21 cellular contexts compared by ENCODE assay signal in genomic region chr11:61123775-61124571, GRCh38. TPM values are rescaled to one million over a fixed set of nuclear protein-coding genes. Genes with fewer than 3 reads are reported as not detected.
DNase-seq lines count a peak whose midpoint lies in the region; ATAC-seq and TF ChIP-seq lines count a peak whose summit lies in the region.
"Had no signal": no experiment of that assay in that cellular context is flagged by ENCODE, and none has a peak within 500 bp of the region (broad histone marks: within the 10 kb centered on the region; RNA-seq: fewer than 3 reads in every experiment).

No MANE protein-coding gene starts in this region.

- CTCF ChIA-PET in CD8-positive, alpha-beta memory T cell (lab: Charles Lee): no interaction called here

- no peaks in the 10 kb centered on the region for H3K79me2 ChIP-seq in hepatocyte

- no peaks in the 10 kb centered on the region for H3K9me3 Mint-ChIP-seq in CD8-positive, alpha-beta memory T cell
- no peaks in the 10 kb centered on the region for H3K9me3 Mint-ChIP-seq in activated T-helper 1 cell treated with anti-CD3 and anti-CD28 coated beads, Interleukin-12 subunit alpha, Interleukin-12 subunit beta, Interleukin-2, Interleukin-4 antibody, amounts not matched to agents 30 ng/mL and 10 ng/mL and 1 ng/mL, durations not matched to agents 14 hours and 24 hours and 36 hours
- H3K9me3 Mint-ChIP-seq in naive thymus-derived CD8-positive, alpha-beta T cell: no peaks in the 10 kb centered on the region
- no peaks in the 10 kb centered on the region for H3K9me3 Mint-ChIP-seq in HFFc6

- no peaks in the 10 kb centered on the region for H3K9me2 ChIP-seq in hepatocyte (replicated peaks; ENCODE audit: insufficient read depth)

- POLR2A ChIA-PET in CD8-positive, alpha-beta memory T cell (lab: Charles Lee): no interaction called here
- POLR2A ChIA-PET in naive thymus-derived CD8-positive, alpha-beta T cell (lab: Charles Lee): interaction anchor here (1.0 to 5.1 kb wide), 5 partner anchors 13 to 208 kb away, joined by 3 to 33 read pairs (median 3); no protein-coding TSS in a partner anchor

- intact Hi-C loops in activated T-helper 1 cell treated with anti-CD3 and anti-CD28 coated beads, Interleukin-12 subunit alpha, Interleukin-12 subunit beta, Interleukin-2, Interleukin-4 antibody, amounts not matched to agents 30 ng/mL and 10 ng/mL and 1 ng/mL, durations not matched to agents 14 hours and 24 hours and 36 hours (cut with micrococcal nuclease): no loop called here

- peaks cover 28 to 60% (median 33%) of the 10 kb centered on the region in 3 donors for H3K4me1 Mint-ChIP-seq in CD8-positive, alpha-beta memory T cell
- peaks cover 37% of the 10 kb centered on the region for H3K4me1 Mint-ChIP-seq in activated T-helper 1 cell treated with anti-CD3 and anti-CD28 coated beads, Interleukin-12 subunit alpha, Interleukin-12 subunit beta, Interleukin-2, Interleukin-4 antibody, amounts not matched to agents 30 ng/mL and 10 ng/mL and 1 ng/mL, durations not matched to agents 14 hours and 24 hours and 36 hours (ENCODE audit: low read depth)
- H3K4me1 Mint-ChIP-seq in naive thymus-derived CD8-positive, alpha-beta T cell: peaks cover 42 to 73% (median 58%) of the 10 kb centered on the region in 4 donors
- peaks cover 3% of the 10 kb centered on the region; the same call in 1 of the 2 replicates for H3K4me1 Mint-ChIP-seq in HFFc6 (ENCODE audit: low read depth)

- no peak overlapping the region for H3K27ac ChIP-seq in BLaER1 treated with 17β-estradiol and CSF1 and Interleukin-3, amounts not matched to agents 10 nM and 100 nM
- H3K27ac ChIP-seq in CD8-positive, alpha-beta memory T cell (ENCODE audit: low read depth, low read length): no peak overlapping the region
- H3K27ac ChIP-seq in coronary artery: no peak overlapping the region
- H3K27ac ChIP-seq in hepatocyte: no peak overlapping the region
- H3K27ac ChIP-seq: foreskin keratinocyte, GM23248, pancreas, SJSA1 had no signal

- no peaks in the 10 kb centered on the region for H3K9me3 ChIP-seq in BLaER1 treated with 17β-estradiol and CSF1 and Interleukin-3, amounts not matched to agents 10 nM and 100 nM (replicated peaks in 1 of 11)
- H3K9me3 ChIP-seq in CD8-positive, alpha-beta memory T cell (ENCODE audit: low read length): no peaks in the 10 kb centered on the region
- H3K9me3 ChIP-seq in hepatocyte (ENCODE audit: low read depth): no peaks in the 10 kb centered on the region
- H3K9me3 ChIP-seq: mucosa of descending colon, pancreas, SJSA1 had no signal

- DNase-seq in CD8-positive, alpha-beta memory T cell: peak in 1 of 5 donors; percentile 57
- DNase-seq in activated T-helper 1 cell treated with anti-CD3 and anti-CD28 coated beads, Interleukin-12 subunit alpha, Interleukin-12 subunit beta, Interleukin-2, Interleukin-4 antibody, amounts not matched to agents 30 ng/mL and 10 ng/mL and 1 ng/mL, durations not matched to agents 14 hours and 24 hours and 36 hours (ENCODE audit: low spot score): no peak
- DNase-seq in naive thymus-derived CD8-positive, alpha-beta T cell: peak in 1 of 10 donors; percentile 50
- DNase-seq in coronary artery (ENCODE audit: low spot score) (no peak), HFFc6 (no peak), hepatocyte (ENCODE audit: low spot score) (no peak)
- DNase-seq: activated CD4-positive, CD25-positive, alpha-beta regulatory T cell treated with anti-CD3 and anti-CD28 coated beads, Interleukin-2, amount 50 U/mL, for 72 hours; AML-193; DMS153; foreskin keratinocyte; GM23248; IMR-90; MV-4-11; NCI-H187 treated with DMSO at 0.1 percent for 48 hours; NCI-H510A treated with DMSO at 0.1 percent for 48 hours; T1000 had no signal

- no peaks in the 10 kb centered on the region for H3K27me3 ChIP-seq in BLaER1 treated with 17β-estradiol and CSF1 and Interleukin-3, amounts not matched to agents 10 nM and 100 nM
- no peaks in the 10 kb centered on the region for H3K27me3 ChIP-seq in CD8-positive, alpha-beta memory T cell (ENCODE audit: insufficient read depth, low read length, poor library complexity, severe bottlenecking)
- no peaks in the 10 kb centered on the region for H3K27me3 ChIP-seq in hepatocyte
- H3K27me3 ChIP-seq: pancreas, SJSA1 had no signal

- peaks cover 9 to 60% (median 35%) of the 10 kb centered on the region in 10 experiments for H3K4me1 ChIP-seq in BLaER1 treated with 17β-estradiol and CSF1 and Interleukin-3, amounts not matched to agents 10 nM and 100 nM
- peaks cover 30% of the 10 kb centered on the region for H3K4me1 ChIP-seq in CD8-positive, alpha-beta memory T cell (ENCODE audit: insufficient read depth, low read length)
- H3K4me1 ChIP-seq in hepatocyte (ENCODE audit: insufficient read depth): peaks cover 19% of the 10 kb centered on the region
- H3K4me1 ChIP-seq: foreskin keratinocyte, SJSA1 had no signal

- H3K36me3 ChIP-seq in BLaER1 treated with 17β-estradiol and CSF1 and Interleukin-3, amounts not matched to agents 10 nM and 100 nM: peaks cover 0 to 23% (median 0%) of the 10 kb centered on the region in 11 experiments; a peak in 4 of 22 replicates
- H3K36me3 ChIP-seq in CD8-positive, alpha-beta memory T cell (ENCODE audit: insufficient read depth, low read length): peaks cover 59% of the 10 kb centered on the region
- no peaks in the 10 kb centered on the region for H3K36me3 ChIP-seq in hepatocyte (replicated peaks; ENCODE audit: insufficient read depth, low read depth)
- H3K36me3 ChIP-seq: pancreas, SJSA1 had no signal

- H3K27ac Mint-ChIP-seq in CD8-positive, alpha-beta memory T cell: peak overlapping the region; percentile 14 to 83 (median 63)
- peak overlapping the region; percentile 59 for H3K27ac Mint-ChIP-seq in activated T-helper 1 cell treated with anti-CD3 and anti-CD28 coated beads, Interleukin-12 subunit alpha, Interleukin-12 subunit beta, Interleukin-2, Interleukin-4 antibody, amounts not matched to agents 30 ng/mL and 10 ng/mL and 1 ng/mL, durations not matched to agents 14 hours and 24 hours and 36 hours
- H3K27ac Mint-ChIP-seq in naive thymus-derived CD8-positive, alpha-beta T cell: peak overlapping the region; percentile 57 to 100 (median 88)
- no peak overlapping the region for H3K27ac Mint-ChIP-seq in HFFc6

- H3K9ac ChIP-seq in BLaER1 treated with 17β-estradiol and CSF1 and Interleukin-3, amounts not matched to agents 10 nM and 100 nM: no peak overlapping the region
- H3K9ac ChIP-seq: GM23248 had no signal

- H3K4me3 ChIP-seq in BLaER1 treated with 17β-estradiol and CSF1 and Interleukin-3, amounts not matched to agents 10 nM and 100 nM: no peak overlapping the region
- no peak overlapping the region for H3K4me3 ChIP-seq in CD8-positive, alpha-beta memory T cell (ENCODE audit: low read length)
- H3K4me3 ChIP-seq in coronary artery (no peak overlapping the region), hepatocyte (no peak overlapping the region)
- H3K4me3 ChIP-seq: GM23248, mucosa of descending colon, pancreas, SJSA1 had no signal

- no peak overlapping the region for H3K4me3 Mint-ChIP-seq in CD8-positive, alpha-beta memory T cell
- H3K4me3 Mint-ChIP-seq in activated T-helper 1 cell treated with anti-CD3 and anti-CD28 coated beads, Interleukin-12 subunit alpha, Interleukin-12 subunit beta, Interleukin-2, Interleukin-4 antibody, amounts not matched to agents 30 ng/mL and 10 ng/mL and 1 ng/mL, durations not matched to agents 14 hours and 24 hours and 36 hours: no peak overlapping the region
- H3K4me3 Mint-ChIP-seq in naive thymus-derived CD8-positive, alpha-beta T cell: peak overlapping the region in 2 of 10 donors; percentile 2 to 48
- H3K4me3 Mint-ChIP-seq in HFFc6: no peak overlapping the region

- TF ChIP-seq CTCF in coronary artery (IDR thresholded peaks at IDR 0.05) (no peak), HFFc6 (IDR thresholded peaks at IDR 0.05) (no peak), hepatocyte (IDR thresholded peaks at IDR 0.05; ENCODE audit: poor library complexity) (no peak)

- peaks cover 0 to 64% (median 3%) of the 10 kb centered on the region in 11 experiments; a peak in 10 of 22 replicates for H4K20me1 ChIP-seq in BLaER1 treated with 17β-estradiol and CSF1 and Interleukin-3, amounts not matched to agents 10 nM and 100 nM
- H4K20me1 ChIP-seq in hepatocyte (ENCODE audit: insufficient read depth, poor library complexity, severe bottlenecking): no peaks in the 10 kb centered on the region

- H3K4me2 ChIP-seq in BLaER1 treated with 17β-estradiol and CSF1 and Interleukin-3, amounts not matched to agents 10 nM and 100 nM: peak overlapping the region; percentile 13 to 77 (median 60)
- no peak overlapping the region for H3K4me2 ChIP-seq in hepatocyte

- no peak for ATAC-seq in naive thymus-derived CD8-positive, alpha-beta T cell
- ATAC-seq: foreskin keratinocyte, left lobe of liver, mucosa of descending colon had no signal

- H2AFZ ChIP-seq in hepatocyte: no peak overlapping the region
- H2AFZ ChIP-seq: GM23248 had no signal

- H3K36me3 Mint-ChIP-seq in CD8-positive, alpha-beta memory T cell: peaks cover 5 to 90% (median 24%) of the 10 kb centered on the region in 3 donors
- peaks cover 76% of the 10 kb centered on the region for H3K36me3 Mint-ChIP-seq in activated T-helper 1 cell treated with anti-CD3 and anti-CD28 coated beads, Interleukin-12 subunit alpha, Interleukin-12 subunit beta, Interleukin-2, Interleukin-4 antibody, amounts not matched to agents 30 ng/mL and 10 ng/mL and 1 ng/mL, durations not matched to agents 14 hours and 24 hours and 36 hours (ENCODE audit: low read depth)
- H3K36me3 Mint-ChIP-seq in naive thymus-derived CD8-positive, alpha-beta T cell: peaks cover 0 to 69% (median 29%) of the 10 kb centered on the region in 3 donors
- H3K36me3 Mint-ChIP-seq in HFFc6 (ENCODE audit: low read depth): no peaks in the 10 kb centered on the region

- 82% methylated on average over 12 of the region's 13 CpGs for WGBS in hepatocyte (ENCODE audit: low lambda C conversion rate, missing lambda C conversion rate)

- H3K27me3 Mint-ChIP-seq in CD8-positive, alpha-beta memory T cell: no peaks in the 10 kb centered on the region
- no peaks in the 10 kb centered on the region for H3K27me3 Mint-ChIP-seq in activated T-helper 1 cell treated with anti-CD3 and anti-CD28 coated beads, Interleukin-12 subunit alpha, Interleukin-12 subunit beta, Interleukin-2, Interleukin-4 antibody, amounts not matched to agents 30 ng/mL and 10 ng/mL and 1 ng/mL, durations not matched to agents 14 hours and 24 hours and 36 hours (ENCODE audit: insufficient read depth)
- H3K27me3 Mint-ChIP-seq in naive thymus-derived CD8-positive, alpha-beta T cell: no peaks in the 10 kb centered on the region
- H3K27me3 Mint-ChIP-seq in HFFc6 (ENCODE audit: insufficient read depth): peaks cover 13% of the 10 kb centered on the region

RNA-seq across cellular contexts. Expression of gene CD5, which starts 21.7 kb away (rescaled TPM):
- 100 to 1,000 TPM; 169 to 175 TPM for total RNA-seq in CD8-positive, alpha-beta memory T cell
- 156 TPM for polyA plus RNA-seq in CD8-positive, alpha-beta memory T cell
- total RNA-seq in activated T-helper 1 cell treated with anti-CD3 and anti-CD28 coated beads, Interleukin-12 subunit alpha, Interleukin-12 subunit beta, Interleukin-2, Interleukin-4 antibody, amounts not matched to agents 30 ng/mL and 10 ng/mL and 1 ng/mL, durations not matched to agents 14 hours and 24 hours and 36 hours: 336 and 339 TPM in 2 replicates
- total RNA-seq in naive thymus-derived CD8-positive, alpha-beta T cell: 100 to 1,000 TPM; 165 to 174 TPM
- 100 to 1,000 TPM; 136 to 227 (median 192) TPM for polyA plus RNA-seq in naive thymus-derived CD8-positive, alpha-beta T cell
- not detected for total RNA-seq in HFFc6 (2021; fragmentation: NEBNext Ultra II Directional; extraction: Animal tissue kit (Norgen Biotek cat#: 25700))
- total RNA-seq in hepatocyte: not detected in 2 replicates
- polyA plus RNA-seq in hepatocyte: 0.06 TPM in 1 of 2 replicates, not detected in the other
- total RNA-seq: foreskin keratinocyte, GM23248, IMR-90, SJSA1 had no signal
- polyA plus RNA-seq: foreskin keratinocyte, GM23248, IMR-90 had no signal

RNA-seq across cellular contexts. Expression of gene VPS37C, which starts 37.3 kb away (rescaled TPM):
- 10 to 100 TPM in 1 of 2 experiments, 1 to 10 TPM in 1; 8.4 to 10.3 TPM for total RNA-seq in CD8-positive, alpha-beta memory T cell
- polyA plus RNA-seq in CD8-positive, alpha-beta memory T cell: 1.3 TPM
- total RNA-seq in activated T-helper 1 cell treated with anti-CD3 and anti-CD28 coated beads, Interleukin-12 subunit alpha, Interleukin-12 subunit beta, Interleukin-2, Interleukin-4 antibody, amounts not matched to agents 30 ng/mL and 10 ng/mL and 1 ng/mL, durations not matched to agents 14 hours and 24 hours and 36 hours: 11.5 and 11.6 TPM in 2 replicates
- 1 to 10 TPM; 5.4 to 6.3 TPM for total RNA-seq in naive thymus-derived CD8-positive, alpha-beta T cell
- 1 to 10 TPM in 1 of 3 donors, under 1 TPM in 2; 0.62 to 1.3 (median 0.86) TPM for polyA plus RNA-seq in naive thymus-derived CD8-positive, alpha-beta T cell
- 10 to 100 TPM; 14.6 to 17.0 (median 16.0) TPM for total RNA-seq in HFFc6 (2021; fragmentation: NEBNext Ultra II Directional; extraction: Animal tissue kit (Norgen Biotek cat#: 25700))
- 12.2 and 17.0 TPM in 2 replicates for total RNA-seq in hepatocyte
- polyA plus RNA-seq in hepatocyte: 23.0 and 26.6 TPM in 2 replicates

Comparison
In these comparisons a context has a peak if more than half of its experiments do, and no peak if none do; other contexts are left out.
1. RNA of gene CD5, which starts 21.7 kb away (total RNA-seq): 336 to 339 TPM in activated T-helper 1 cell treated with anti-CD3 and anti-CD28 coated beads, Interleukin-12 subunit alpha, Interleukin-12 subunit beta, Interleukin-2, Interleukin-4 antibody, amounts not matched to agents 30 ng/mL and 10 ng/mL and 1 ng/mL, durations not matched to agents 14 hours and 24 hours and 36 hours, 169 to 175 TPM in CD8-positive, alpha-beta memory T cell and 165 to 174 TPM in naive thymus-derived CD8-positive, alpha-beta T cell; not detected in HFFc6 and not detected in hepatocyte; every median in the first group is over 100 times any median in the second.